In the genomic region with DNA sequence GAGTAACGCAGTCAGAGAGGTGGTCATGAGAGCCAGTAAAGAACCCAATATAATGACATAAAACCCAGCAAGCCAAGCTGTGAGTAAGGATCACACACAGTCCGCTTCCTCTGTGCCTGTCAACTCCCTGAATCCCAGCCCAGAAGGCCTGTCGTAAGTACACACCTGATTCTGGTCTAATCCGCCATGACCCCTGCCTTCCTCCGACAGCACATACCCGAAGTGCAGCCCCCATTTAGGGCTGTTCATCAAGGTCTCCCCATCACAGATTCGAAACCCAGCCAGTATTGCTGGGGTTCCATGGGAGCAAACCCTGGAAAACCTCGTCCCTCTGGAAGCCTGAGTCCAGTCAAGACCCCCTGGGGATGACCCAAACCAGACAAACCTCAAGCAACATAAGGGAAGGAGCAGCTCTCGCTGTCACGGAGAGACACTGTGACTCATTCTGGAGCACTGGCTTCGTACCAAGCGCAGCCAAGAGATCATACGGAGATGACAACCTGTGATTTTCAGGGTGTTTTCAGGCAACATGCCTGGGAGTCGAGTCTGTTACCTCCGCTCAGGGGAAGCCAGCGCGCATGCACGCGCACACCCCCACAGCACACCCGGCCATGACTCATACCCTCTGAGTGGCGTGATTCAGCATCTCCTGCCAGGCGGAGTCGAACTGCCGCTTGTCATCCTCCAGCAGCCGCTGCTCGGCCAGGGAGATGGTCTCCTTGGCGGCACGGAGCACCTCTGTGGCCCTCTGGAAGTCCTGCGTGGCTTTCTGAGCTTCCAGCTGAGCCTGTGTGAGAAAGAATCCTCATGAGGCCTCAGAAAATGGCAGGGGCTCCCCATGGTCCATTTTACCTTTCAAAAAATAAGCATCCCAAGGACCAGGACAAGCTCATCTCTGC, we compare ENCODE assay signal across 8 cellular contexts.
A peak's percentile ranks its signal among the peaks of the same experiment; 100 is the strongest.
DNase-seq lines count a peak whose midpoint lies in the region; ATAC-seq lines count a peak whose summit lies in the region.

No MANE protein-coding gene starts in this region.

- POLR2A ChIA-PET in CD4-positive, alpha-beta memory T cell (lab: Charles Lee; ENCODE audit: partially characterized antibody), result interaction anchor here (0.7 to 8.1 kb wide), 21 partner anchors 10 to 278 kb away, joined by 3 to 108 read pairs (median 5); a partner anchor contains a TSS

- intact Hi-C loops in CD4-positive, alpha-beta memory T cell (cut with micrococcal nuclease), result no loop called here

- DNase-seq in CD4-positive, alpha-beta memory T cell, result peak; percentile 72 to 96 (median 82)
- peak; percentile 42 for DNase-seq in NCI-H1694 (lab: John Stamatoyannopoulos, UW)
- DNase-seq in activated CD8-positive, alpha-beta memory T cell treated with anti-CD3 and anti-CD28 coated beads for 1 hour (ENCODE audit: extremely low read depth in 1 of 2, low read depth in 1 of 2), result peak; percentile 60 to 67
- peak; percentile 94 for DNase-seq in mesenteric fat pad (ENCODE audit: low spot score)
- DNase-seq in stimulated activated CD8-positive, alpha-beta memory T cell treated with anti-CD3 and anti-CD28 coated beads, Interleukin-15, amount 100 ng/mL, for 48 hours (ENCODE audit: low read depth in 2 of 2), result peak; percentile 81 to 86

- peaks cover 54 to 94% (median 81%) of the 10 kb centered on the region in 4 donors for H3K4me1 Mint-ChIP-seq in CD4-positive, alpha-beta memory T cell

- CTCF ChIA-PET in CD4-positive, alpha-beta memory T cell (lab: Charles Lee; ENCODE audit: partially characterized antibody), result interaction anchor here (1.0 to 10.0 kb wide), 27 partner anchors 9 to 136 kb away, joined by 3 to 224 read pairs (median 14); a partner anchor contains a TSS

- ATAC-seq in GM21737 (IDR thresholded peaks at IDR 0.05; ENCODE audit: unreplicated experiment) (peak; percentile 63), HG02973 (IDR thresholded peaks at IDR 0.05; ENCODE audit: unreplicated experiment) (no peak)

- peaks cover 97% of the 10 kb centered on the region for H3K4me1 ChIP-seq in CD4-positive, alpha-beta memory T cell (ENCODE audit: insufficient read depth, low read length)
- peaks cover 11 to 18% of the 10 kb centered on the region in 2 donors for H3K4me1 ChIP-seq in duodenal mucosa (ENCODE audit: control insufficient read depth in 1 of 2, insufficient read depth in 2 of 2, low read length in 2 of 2)

- H3K36me3 ChIP-seq in CD4-positive, alpha-beta memory T cell (ENCODE audit: insufficient read depth, low read length), result peaks cover 24% of the 10 kb centered on the region
- no peaks in the 10 kb centered on the region for H3K36me3 ChIP-seq in duodenal mucosa (ENCODE audit: control insufficient read depth in 1 of 2, insufficient read depth in 2 of 2, low read length in 2 of 2)

- peak overlapping the region; percentile 91 to 96 (median 95) for H3K27ac Mint-ChIP-seq in CD4-positive, alpha-beta memory T cell

- H3K27me3 ChIP-seq in CD4-positive, alpha-beta memory T cell (ENCODE audit: insufficient read depth, low read length), result no peaks in the 10 kb centered on the region
- no peaks in the 10 kb centered on the region for H3K27me3 ChIP-seq in duodenal mucosa (ENCODE audit: control insufficient read depth in 1 of 2, insufficient read depth in 2 of 2, low read length in 2 of 2)

- H3K4me3 Mint-ChIP-seq in CD4-positive, alpha-beta memory T cell, result peak overlapping the region; percentile 70 to 95 (median 78)

- peak overlapping the region; percentile 65 for H3K27ac ChIP-seq in CD4-positive, alpha-beta memory T cell (ENCODE audit: low read depth, low read length)
- H3K27ac ChIP-seq in duodenal mucosa (ENCODE audit: low read depth, low read length), result no peak overlapping the region

- peaks cover 24 to 51% of the 10 kb centered on the region in 2 donors for H3K36me3 Mint-ChIP-seq in CD4-positive, alpha-beta memory T cell

- H3K27me3 Mint-ChIP-seq in CD4-positive, alpha-beta memory T cell, result no peaks in the 10 kb centered on the region

- peak overlapping the region; percentile 21 to 27 for H3K4me3 ChIP-seq in CD4-positive, alpha-beta memory T cell (ENCODE audit: low read length in 2 of 2)
- H3K4me3 ChIP-seq in duodenal mucosa (ENCODE audit: low read depth in 1 of 2, low read length in 2 of 2), result peak overlapping the region; percentile 1 to 16

- H3K9ac ChIP-seq in duodenal mucosa (ENCODE audit: low read depth in 1 of 2, low read length in 2 of 2), result no peak overlapping the region

- H3K9me3 ChIP-seq in CD4-positive, alpha-beta memory T cell (ENCODE audit: control insufficient read depth in 1 of 2, low read length in 2 of 2), result no peaks in the 10 kb centered on the region
- H3K9me3 ChIP-seq in duodenal mucosa (ENCODE audit: control insufficient read depth in 1 of 2, low read length in 2 of 2), result no peaks in the 10 kb centered on the region

- peaks cover 0 to 2% (median 0%) of the 10 kb centered on the region in 8 donors for H3K9me3 Mint-ChIP-seq in CD4-positive, alpha-beta memory T cell

Comparison
In these comparisons a context has a peak if more than half of its experiments do, and no peak if none do; other contexts are left out.
1. DNase-seq: peak in every context shown above with its lines; median percentile 94 in mesenteric fat pad; 84 in stimulated activated CD8-positive, alpha-beta memory T cell treated with anti-CD3 and anti-CD28 coated beads, Interleukin-15, amount 100 ng/mL, for 48 hours; 82 in CD4-positive, alpha-beta memory T cell; 64 in activated CD8-positive, alpha-beta memory T cell treated with anti-CD3 and anti-CD28 coated beads for 1 hour; 42 in NCI-H1694.